Comparison of ENCODE assay signal across 16 cellular contexts in genomic region chr2:9291866-9292265, GRCh38.
DNase-seq lines count a peak whose midpoint lies in the region; ATAC-seq, FAIRE-seq and TF ChIP-seq lines count a peak whose summit lies in the region.
"Had no signal": no experiment of that assay in that cellular context is flagged by ENCODE, and none has a peak within 500 bp of the region (broad histone marks: within the 10 kb centered on the region; RNA-seq: fewer than 3 reads in every experiment).

No MANE protein-coding gene starts in this region.

- no peak overlapping the region for H3K23ac ChIP-seq in H1 (ENCODE audit: insufficient read length)

- no peak overlapping the region for H3K56ac ChIP-seq in H1 (replicated peaks; ENCODE audit: insufficient read length, low read depth, low read length)

- no peaks in the 10 kb centered on the region; a peak in 1 of 7 replicates for H3K27me3 ChIP-seq in H1 (replicated peaks in 1 of 4; ENCODE audit: control insufficient read depth in 3 of 4, extremely low read depth in 1 of 4, insufficient read depth in 3 of 4, low read length in 3 of 4)
- no peaks in the 10 kb centered on the region for H3K27me3 ChIP-seq in neural progenitor cell
- H3K27me3 ChIP-seq: BE2C had no signal

- no peak for ATAC-seq in GM21825 (IDR thresholded peaks at IDR 0.05; ENCODE audit: unreplicated experiment)
- ATAC-seq: HCT116 had no signal

- H2BK12ac ChIP-seq in H1 (ENCODE audit: low read depth, low read length), result no peak overlapping the region; the same call in 1 of the 2 replicates

- peaks cover 0 to 2% of the 10 kb centered on the region in 2 experiments for H4K20me1 ChIP-seq in H1 (replicated peaks in 1 of 2; ENCODE audit: control insufficient read depth in 1 of 2, insufficient read depth in 2 of 2, low read length in 2 of 2)
- H4K20me1 ChIP-seq in neural progenitor cell (ENCODE audit: low read depth), result peaks cover 55% of the 10 kb centered on the region

- no peak for TF ChIP-seq RAD21 in H1 (IDR thresholded peaks at IDR 0.05 in 1 of 2, conservative IDR thresholded peaks at IDR 0.05 in 1 of 2; ENCODE audit: low read depth in 2 of 2, low read length in 2 of 2)

- no peak for TF ChIP-seq POLR2A in H1 (IDR thresholded peaks at IDR 0.05; ENCODE audit: control extremely low read depth in 1 of 2, low read depth in 2 of 2, low read length in 2 of 2)

- no peak for FAIRE-seq in H1 (lab: Jason Lieb, UNC)
- FAIRE-seq: A204.1, HTR-8/SVneo had no signal

- H3K14ac ChIP-seq in H1 (ENCODE audit: insufficient read length), result no peak overlapping the region

- H3K9me3 ChIP-seq in H1 (ENCODE audit: insufficient read depth in 2 of 2, low read depth in 1 of 2, low read length in 1 of 2) (no peaks in the 10 kb centered on the region), neural progenitor cell (ENCODE audit: low read depth) (no peaks in the 10 kb centered on the region)
- H3K9me3 ChIP-seq: BE2C had no signal

- no peak overlapping the region for H4K91ac ChIP-seq in H1 (replicated peaks; ENCODE audit: insufficient read length, low read length)

- no peak overlapping the region for H3K4me2 ChIP-seq in H1 (ENCODE audit: insufficient read depth in 1 of 2, low read depth in 2 of 2, low read length in 2 of 2)
- H3K4me2 ChIP-seq in neural progenitor cell, result no peak overlapping the region
- H3K4me2 ChIP-seq: KMS-11 had no signal

- H3K79me2 ChIP-seq in H1 (ENCODE audit: control insufficient read depth in 1 of 2, insufficient read depth in 2 of 2, low read length in 2 of 2) (no peaks in the 10 kb centered on the region; a peak in 1 of 4 replicates), neural progenitor cell (ENCODE audit: low read depth) (peaks cover 14% of the 10 kb centered on the region)

- DNase-seq in ELF-1 (ENCODE audit: low read depth, low spot score) (peak; percentile 18), RWPE1 (ENCODE audit: low spot score) (no peak), H1 (ENCODE audit: low read depth in 1 of 2, low spot score in 2 of 2) (no peak), progenitor cell of endocrine pancreas (ENCODE audit: low spot score, unreplicated experiment) (no peak), neural progenitor cell (ENCODE audit: low spot score) (no peak)
- DNase-seq in activated CD8-positive, alpha-beta memory T cell treated with anti-CD3 and anti-CD28 coated beads, Interleukin-2, amount 50 U/mL, for 48 hours, result no peak
- no peak for DNase-seq in activated CD4-positive, alpha-beta T cell treated with anti-CD3 and anti-CD28 coated beads, Interleukin-2, amount 50 U/mL, for 48 hours
- DNase-seq: BE2C; CD4-positive, CD25-positive, alpha-beta regulatory T cell; DMS53 had no signal

- POLR2A ChIA-PET in RWPE1 (lab: Yijun Ruan, JAX; ENCODE audit: low non-redundant PET) (no interaction called here), H1 (lab: Charles Lee; ENCODE audit: partially characterized antibody) (interaction anchor here (0.8 to 1.6 kb wide), 2 partner anchors 9 kb away, joined by 3 to 5 read pairs; no protein-coding TSS in a partner anchor)

- no peak for TF ChIP-seq EP300 in H1 (IDR thresholded peaks at IDR 0.05; ENCODE audit: borderline replicate concordance in 1 of 2, low read depth in 2 of 2, low read length in 2 of 2)

- H3K36me3 Mint-ChIP-seq in progenitor cell of endocrine pancreas (ENCODE audit: insufficient read depth) (no peaks in the 10 kb centered on the region), neural progenitor cell (peaks cover 16% of the 10 kb centered on the region)
- H3K36me3 Mint-ChIP-seq: CD4-positive, CD25-positive, alpha-beta regulatory T cell; IgD-negative memory B cell had no signal

- no peaks in the 10 kb centered on the region for H3K36me3 ChIP-seq in H1 (ENCODE audit: control insufficient read depth in 2 of 4, insufficient read depth in 4 of 4, low read length in 3 of 4)
- no peaks in the 10 kb centered on the region for H3K36me3 ChIP-seq in neural progenitor cell
- H3K36me3 ChIP-seq: BE2C had no signal

- H2BK5ac ChIP-seq in H1 (ENCODE audit: low read depth, low read length), result no peak overlapping the region

- 0 out of 2 replicates have a peak overlapping the region, but pooled peaks have one; percentile 57 for H2AK5ac ChIP-seq in H1 (ENCODE audit: low read depth, low read length)

- H3K9ac ChIP-seq in H1 (replicated peaks in 1 of 4; ENCODE audit: extremely low read depth in 1 of 4, low read depth in 3 of 4, low read length in 3 of 4), result no peak overlapping the region
- no peak overlapping the region for H3K9ac ChIP-seq in neural progenitor cell
- H3K9ac ChIP-seq: KMS-11 had no signal

- TF ChIP-seq CTCF in RWPE1 (conservative IDR thresholded peaks at IDR 0.05; ENCODE audit: low read depth) (no peak), H1 (IDR thresholded peaks at IDR 0.05; ENCODE audit: control extremely low read depth in 1 of 3, insufficient read depth in 1 of 3, low read depth in 1 of 3, low read length in 3 of 3) (no peak), progenitor cell of endocrine pancreas (IDR thresholded peaks at IDR 0.05; ENCODE audit: unreplicated experiment) (no peak), neural progenitor cell (IDR thresholded peaks at IDR 0.05) (no peak)

- H3K27me3 Mint-ChIP-seq in progenitor cell of endocrine pancreas (no peaks in the 10 kb centered on the region), neural progenitor cell (ENCODE audit: insufficient read depth, low read depth) (no peaks in the 10 kb centered on the region)

- no peaks in the 10 kb centered on the region for H3F3A ChIP-seq in neural progenitor cell (ENCODE audit: low read depth)

- no peak overlapping the region for H3K4ac ChIP-seq in H1 (replicated peaks; ENCODE audit: insufficient read length, low read depth, low read length)

- H4K8ac ChIP-seq in H1 (ENCODE audit: extremely low read depth, insufficient read depth, low read length), result peak overlapping the region; percentile 43; the same call in 1 of the 2 replicates

- no peak overlapping the region for H3K18ac ChIP-seq in H1 (ENCODE audit: extremely low read depth, low read length)

- H3K27ac ChIP-seq in RWPE1 (peak overlapping the region; percentile 24), H1 (ENCODE audit: low read depth, low read length) (no peak overlapping the region), neural progenitor cell (no peak overlapping the region)
- H3K27ac ChIP-seq: KMS-11 had no signal

- H3K4me1 ChIP-seq in H1 (replicated peaks in 1 of 4; ENCODE audit: control insufficient read depth in 3 of 4, insufficient read depth in 4 of 4, low read length in 3 of 4) (peaks cover 2 to 21% (median 11%) of the 10 kb centered on the region in 4 experiments), neural progenitor cell (peaks cover 6% of the 10 kb centered on the region)
- H3K4me1 ChIP-seq: BE2C had no signal

- no peak overlapping the region for H2AFZ ChIP-seq in H1 (ENCODE audit: low read length)
- H2AFZ ChIP-seq in neural progenitor cell (replicated peaks), result no peak overlapping the region

- H3K9me3 Mint-ChIP-seq in progenitor cell of endocrine pancreas (ENCODE audit: low read depth) (no peaks in the 10 kb centered on the region), neural progenitor cell (no peaks in the 10 kb centered on the region)
- H3K9me3 Mint-ChIP-seq: CD4-positive, CD25-positive, alpha-beta regulatory T cell; IgD-negative memory B cell had no signal

- H3K4me3 Mint-ChIP-seq in progenitor cell of endocrine pancreas (ENCODE audit: low read depth) (no peak overlapping the region), neural progenitor cell (no peak overlapping the region)
- H3K4me3 Mint-ChIP-seq: CD4-positive, CD25-positive, alpha-beta regulatory T cell; IgD-negative memory B cell had no signal

- no peaks in the 10 kb centered on the region for H3K23me2 ChIP-seq in H1 (ENCODE audit: low read depth, low read length)

- H2BK20ac ChIP-seq in H1 (ENCODE audit: low read length), result no peak overlapping the region

- no peak overlapping the region for H2BK15ac ChIP-seq in H1 (ENCODE audit: low read length)

- no peaks in the 10 kb centered on the region; the same call in 1 of the 2 replicates for H3K79me1 ChIP-seq in H1 (ENCODE audit: low read depth, low read length)

- H3K4me1 Mint-ChIP-seq in progenitor cell of endocrine pancreas (ENCODE audit: low read depth) (peaks cover 27% of the 10 kb centered on the region), neural progenitor cell (peaks cover 31% of the 10 kb centered on the region)
- H3K4me1 Mint-ChIP-seq: CD4-positive, CD25-positive, alpha-beta regulatory T cell; IgD-negative memory B cell had no signal

- no peak overlapping the region for H2BK120ac ChIP-seq in H1 (replicated peaks; ENCODE audit: low read depth, low read length)

- CTCF ChIA-PET in RWPE1 (lab: Yijun Ruan, JAX) (no interaction called here), H1 (lab: Charles Lee; ENCODE audit: partially characterized antibody) (no interaction called here)

- H3K4me3 ChIP-seq in H1 (ENCODE audit: extremely low read depth in 1 of 4, insufficient read depth in 2 of 4, low read depth in 3 of 4, low read length in 4 of 4) (no peak overlapping the region), neural progenitor cell (no peak overlapping the region)

- peak overlapping the region; percentile 7 for H3K27ac Mint-ChIP-seq in progenitor cell of endocrine pancreas
- H3K27ac Mint-ChIP-seq in neural progenitor cell, result no peak overlapping the region
- H3K27ac Mint-ChIP-seq: CD4-positive, CD25-positive, alpha-beta regulatory T cell had no signal

- no peak overlapping the region for H4K5ac ChIP-seq in H1 (ENCODE audit: insufficient read length, low read depth, low read length)

- 87% methylated on average over 5 of the region's 5 CpGs; no CpG with 5 or more reads in 1 of the 2 experiments for WGBS in H1 (ENCODE audit: extremely low coverage in 1 of 2, insufficient coverage in 1 of 2, insufficient read length in 1 of 2, insufficient replicate concordance in 2 of 2, low coverage in 1 of 2, low lambda C conversion rate in 2 of 2, missing lambda C conversion rate in 1 of 2), 2 experiments

TF ChIP-seq in H1, 55 proteins besides CTCF, POLR2A, EP300 and RAD21:
- TF ChIP-seq SIN3A (conservative IDR thresholded peaks at IDR 0.05 in 1 of 2, IDR thresholded peaks at IDR 0.05 in 1 of 2; ENCODE audit: low read depth in 1 of 2, low read length in 2 of 2), result no peak
- no peak for TF ChIP-seq CBX5 (IDR thresholded peaks at IDR 0.05; ENCODE audit: low read depth, low read length)
- TF ChIP-seq CHD1 (IDR thresholded peaks at IDR 0.05; ENCODE audit: low read depth, low read length), result no peak
